ENCODE assay signal across 2 cellular contexts in the genomic region with DNA sequence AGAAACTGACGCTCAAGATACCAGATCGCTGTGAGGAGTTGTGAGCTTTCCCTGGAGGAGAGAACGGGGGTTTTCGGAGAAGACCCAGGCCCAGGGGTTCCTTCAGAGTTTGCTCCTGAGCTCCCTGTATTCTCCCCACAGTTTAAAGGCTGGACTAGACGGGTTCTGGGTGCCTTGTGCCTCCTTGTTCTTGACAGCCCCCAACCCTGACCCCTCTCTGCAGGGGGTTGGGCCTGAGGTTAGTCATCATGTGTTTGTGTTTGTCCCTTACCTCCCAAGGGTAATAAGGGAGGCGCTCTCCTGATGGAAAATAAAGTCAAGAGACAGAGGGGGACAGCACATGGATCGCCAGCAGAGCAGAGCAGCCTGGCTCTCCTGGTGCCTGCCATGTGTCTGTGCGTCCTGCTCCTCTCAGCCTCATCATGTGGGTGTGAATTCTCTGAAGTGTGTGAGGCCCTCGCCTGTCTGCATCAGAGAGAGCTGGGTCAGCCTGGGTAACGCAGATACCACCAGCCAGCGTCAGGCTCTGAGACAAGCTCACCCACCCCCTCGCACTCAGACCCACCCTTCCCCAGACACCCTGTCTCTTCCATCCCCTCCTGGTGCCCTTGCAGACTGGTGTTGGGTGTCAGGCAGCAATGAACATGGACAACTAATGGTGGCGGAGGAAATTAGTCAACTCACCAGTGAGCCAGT.
TF ChIP-seq lines count a peak whose summit lies in the region.

No MANE protein-coding gene starts in this region.

TF ChIP-seq in HEK293, 187 proteins besides CTCF, POLR2A, EP300 and RAD21:
- TF ChIP-seq ZNF571 (tag by site-specific recombination; IDR thresholded peaks at IDR 0.05) (no peak), ZNF792 (tag by site-specific recombination; IDR thresholded peaks at IDR 0.05) (no peak), ZNF423 (tag by site-specific recombination; IDR thresholded peaks at IDR 0.05) (no peak), KLF17 (tag by site-specific recombination; IDR thresholded peaks at IDR 0.05) (peak; percentile 36; the same call in 1 of the 2 replicates), ZNF549 (tag by site-specific recombination; IDR thresholded peaks at IDR 0.05) (no peak), ZNF211 (tag by site-specific recombination; IDR thresholded peaks at IDR 0.05; ENCODE audit: low read depth) (no peak), ZSCAN16 (tag by site-specific recombination; IDR thresholded peaks at IDR 0.05) (no peak), GLIS1 (tag by site-specific recombination; IDR thresholded peaks at IDR 0.05) (peak; percentile 85), ZFHX2 (tag by site-specific recombination; conservative IDR thresholded peaks at IDR 0.05) (0 out of 2 replicates have a peak, but pooled peaks have one; percentile 25), SP3 (tag by site-specific recombination; IDR thresholded peaks at IDR 0.05) (no peak), ZNF623 (tag by site-specific recombination; IDR thresholded peaks at IDR 0.05) (no peak), ZNF132 (tag by site-specific recombination; IDR thresholded peaks at IDR 0.05; ENCODE audit: borderline replicate concordance) (no peak), ZNF24 (tag by site-specific recombination; IDR thresholded peaks at IDR 0.05) (no peak), ZNF600 (tag by site-specific recombination; IDR thresholded peaks at IDR 0.05) (peak; percentile 71), ZNF776 (tag by site-specific recombination; IDR thresholded peaks at IDR 0.05; ENCODE audit: borderline replicate concordance) (no peak), ZNF335 (tag by site-specific recombination; conservative IDR thresholded peaks at IDR 0.05) (no peak)
- TF ChIP-seq, protein P1, sequence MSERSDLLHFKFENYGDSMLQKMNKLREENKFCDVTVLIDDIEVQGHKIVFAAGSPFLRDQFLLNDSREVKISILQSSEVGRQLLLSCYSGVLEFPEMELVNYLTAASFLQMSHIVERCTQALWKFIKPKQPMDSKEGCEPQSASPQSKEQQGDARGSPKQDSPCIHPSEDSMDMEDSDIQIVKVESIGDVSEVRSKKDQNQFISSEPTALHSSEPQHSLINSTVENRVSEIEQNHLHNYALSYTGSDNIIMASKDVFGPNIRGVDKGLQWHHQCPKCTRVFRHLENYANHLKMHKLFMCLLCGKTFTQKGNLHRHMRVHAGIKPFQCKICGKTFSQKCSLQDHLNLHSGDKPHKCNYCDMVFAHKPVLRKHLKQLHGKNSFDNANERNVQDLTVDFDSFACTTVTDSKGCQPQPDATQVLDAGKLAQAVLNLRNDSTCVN (tag by site-specific recombination; optimal IDR thresholded peaks at IDR 0.05): no peak
- TF ChIP-seq, protein P2, sequence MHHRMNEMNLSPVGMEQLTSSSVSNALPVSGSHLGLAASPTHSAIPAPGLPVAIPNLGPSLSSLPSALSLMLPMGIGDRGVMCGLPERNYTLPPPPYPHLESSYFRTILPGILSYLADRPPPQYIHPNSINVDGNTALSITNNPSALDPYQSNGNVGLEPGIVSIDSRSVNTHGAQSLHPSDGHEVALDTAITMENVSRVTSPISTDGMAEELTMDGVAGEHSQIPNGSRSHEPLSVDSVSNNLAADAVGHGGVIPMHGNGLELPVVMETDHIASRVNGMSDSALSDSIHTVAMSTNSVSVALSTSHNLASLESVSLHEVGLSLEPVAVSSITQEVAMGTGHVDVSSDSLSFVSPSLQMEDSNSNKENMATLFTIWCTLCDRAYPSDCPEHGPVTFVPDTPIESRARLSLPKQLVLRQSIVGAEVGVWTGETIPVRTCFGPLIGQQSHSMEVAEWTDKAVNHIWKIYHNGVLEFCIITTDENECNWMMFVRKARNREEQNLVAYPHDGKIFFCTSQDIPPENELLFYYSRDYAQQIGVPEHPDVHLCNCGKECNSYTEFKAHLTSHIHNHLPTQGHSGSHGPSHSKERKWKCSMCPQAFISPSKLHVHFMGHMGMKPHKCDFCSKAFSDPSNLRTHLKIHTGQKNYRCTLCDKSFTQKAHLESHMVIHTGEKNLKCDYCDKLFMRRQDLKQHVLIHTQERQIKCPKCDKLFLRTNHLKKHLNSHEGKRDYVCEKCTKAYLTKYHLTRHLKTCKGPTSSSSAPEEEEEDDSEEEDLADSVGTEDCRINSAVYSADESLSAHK (tag by site-specific recombination; IDR thresholded peaks at IDR 0.05): no peak
- TF ChIP-seq, protein P3, sequence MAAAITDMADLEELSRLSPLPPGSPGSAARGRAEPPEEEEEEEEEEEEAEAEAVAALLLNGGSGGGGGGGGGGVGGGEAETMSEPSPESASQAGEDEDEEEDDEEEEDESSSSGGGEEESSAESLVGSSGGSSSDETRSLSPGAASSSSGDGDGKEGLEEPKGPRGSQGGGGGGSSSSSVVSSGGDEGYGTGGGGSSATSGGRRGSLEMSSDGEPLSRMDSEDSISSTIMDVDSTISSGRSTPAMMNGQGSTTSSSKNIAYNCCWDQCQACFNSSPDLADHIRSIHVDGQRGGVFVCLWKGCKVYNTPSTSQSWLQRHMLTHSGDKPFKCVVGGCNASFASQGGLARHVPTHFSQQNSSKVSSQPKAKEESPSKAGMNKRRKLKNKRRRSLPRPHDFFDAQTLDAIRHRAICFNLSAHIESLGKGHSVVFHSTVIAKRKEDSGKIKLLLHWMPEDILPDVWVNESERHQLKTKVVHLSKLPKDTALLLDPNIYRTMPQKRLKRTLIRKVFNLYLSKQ (tag by site-specific recombination; IDR thresholded peaks at IDR 0.05; ENCODE audit: borderline replicate concordance): no peak

TF ChIP-seq in K562, 482 proteins besides CTCF, POLR2A, EP300 and RAD21:
- TF ChIP-seq ZNF398 (CRISPR knock-in tag; IDR thresholded peaks at IDR 0.05) (no peak), CHCHD3 (CRISPR knock-in tag; IDR thresholded peaks at IDR 0.05) (no peak), PRPF4 (IDR thresholded peaks at IDR 0.05; ENCODE audit: insufficient read depth, low read depth, low read length, poor library complexity, severe bottlenecking) (no peak), FOXA1 (IDR thresholded peaks at IDR 0.05; ENCODE audit: borderline replicate concordance) (no peak), KLF1 (tag; IDR thresholded peaks at IDR 0.05) (no peak)
- TF ChIP-seq, protein P4, sequence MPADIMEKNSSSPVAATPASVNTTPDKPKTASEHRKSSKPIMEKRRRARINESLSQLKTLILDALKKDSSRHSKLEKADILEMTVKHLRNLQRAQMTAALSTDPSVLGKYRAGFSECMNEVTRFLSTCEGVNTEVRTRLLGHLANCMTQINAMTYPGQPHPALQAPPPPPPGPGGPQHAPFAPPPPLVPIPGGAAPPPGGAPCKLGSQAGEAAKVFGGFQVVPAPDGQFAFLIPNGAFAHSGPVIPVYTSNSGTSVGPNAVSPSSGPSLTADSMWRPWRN (IDR thresholded peaks at IDR 0.05; ENCODE audit: low read depth): no peak
